ENCODE assay signal across 26 cellular contexts in genomic region chr4:40809058-40809457, GRCh38. TPM values are rescaled to one million over a fixed set of nuclear protein-coding genes. Genes with fewer than 3 reads are reported as not detected.
"Had no signal": no experiment of that assay in that cellular context is flagged by ENCODE, and none has a peak within 500 bp of the region (broad histone marks: within the 10 kb centered on the region; RNA-seq: fewer than 3 reads in every experiment).

No MANE protein-coding gene starts in this region.

- H3K4me3 Mint-ChIP-seq: activated B cell treated with CpG ODN at 0.5 μM for 24 hours; activated CD4-positive, alpha-beta T cell treated with anti-CD3 and anti-CD28 coated beads, Interleukin-2, amount 10 ng/mL, durations not matched to agents 24 days and 14 days; activated CD8-positive, alpha-beta memory T cell treated with anti-CD3 and anti-CD28 coated beads, Interleukin-2, amount 10 ng/mL, durations not matched to agents 7 days and 5 days; activated naive CD4-positive, alpha-beta T cell treated with anti-CD3 and anti-CD28 coated beads, Interleukin-2, amount 50 U/mL, for 24 hours; activated T-cell treated with anti-CD3 and anti-CD28 coated beads, Interleukin-2, amount 50 U/mL, for 24 hours; activated T-helper 1 cell treated with anti-CD3 and anti-CD28 coated beads, Interleukin-12 subunit alpha, Interleukin-12 subunit beta, Interleukin-2, Interleukin-4 antibody, amounts not matched to agents 30 ng/mL and 10 ng/mL and 1 ng/mL, durations not matched to agents 14 hours and 24 hours and 36 hours; central memory CD8-positive, alpha-beta T cell; T-helper 1 cell treated with Interleukin-12 subunit alpha and Interleukin-12 subunit beta and Interleukin-4 antibody, amounts not matched to agents 30 μg/mL and 1 μg/mL, for 36 hours had no signal

- H3K9me3 ChIP-seq: ascending aorta, body of pancreas had no signal

- H3K27me3 ChIP-seq: ascending aorta, body of pancreas had no signal

- H3K4me3 ChIP-seq: ascending aorta, body of pancreas had no signal

- H3K9me3 Mint-ChIP-seq: activated B cell treated with CpG ODN at 0.5 μM for 24 hours; activated CD4-positive, alpha-beta T cell treated with anti-CD3 and anti-CD28 coated beads, Interleukin-2, amount 10 ng/mL, durations not matched to agents 24 days and 14 days; activated naive CD4-positive, alpha-beta T cell treated with anti-CD3 and anti-CD28 coated beads, Interleukin-2, amount 50 U/mL, for 24 hours; activated T-cell treated with anti-CD3 and anti-CD28 coated beads, Interleukin-2, amount 50 U/mL, for 24 hours; activated T-helper 1 cell treated with anti-CD3 and anti-CD28 coated beads, Interleukin-12 subunit alpha, Interleukin-12 subunit beta, Interleukin-2, Interleukin-4 antibody, amounts not matched to agents 30 ng/mL and 10 ng/mL and 1 ng/mL, durations not matched to agents 14 hours and 24 hours and 36 hours; central memory CD8-positive, alpha-beta T cell; T-helper 1 cell treated with Interleukin-12 subunit alpha and Interleukin-12 subunit beta and Interleukin-4 antibody, amounts not matched to agents 30 μg/mL and 1 μg/mL, for 36 hours had no signal

- H3K36me3 Mint-ChIP-seq: activated CD8-positive, alpha-beta memory T cell treated with anti-CD3 and anti-CD28 coated beads, Interleukin-2, amount 10 ng/mL, durations not matched to agents 7 days and 5 days; activated naive CD4-positive, alpha-beta T cell treated with anti-CD3 and anti-CD28 coated beads, Interleukin-2, amount 50 U/mL, for 24 hours had no signal

- H3K27me3 Mint-ChIP-seq: activated B cell treated with CpG ODN at 0.5 μM for 24 hours had no signal

- H3K27ac ChIP-seq: ascending aorta, body of pancreas had no signal

- DNase-seq: activated B cell treated with CpG ODN at 0.5 μM for 24 hours; activated CD4-positive, alpha-beta T cell treated with anti-CD3 and anti-CD28 coated beads for 1 hour; activated CD4-positive, alpha-beta T cell treated with anti-CD3 and anti-CD28 coated beads, Interleukin-2, amount 10 ng/mL, durations not matched to agents 24 days and 14 days; activated CD4-positive, alpha-beta T cell treated with anti-CD3 and anti-CD28 coated beads, Interleukin-2, amount 50 U/mL, for 48 hours; activated CD8-positive, alpha-beta memory T cell treated with anti-CD3 and anti-CD28 coated beads, Interleukin-2, amount 10 ng/mL, durations not matched to agents 7 days and 5 days; activated effector memory CD4-positive, alpha-beta T cell treated with Interleukin-2 at 50 U/mL for 16 hours; activated naive CD4-positive, alpha-beta T cell; activated T-cell treated with anti-CD3 and anti-CD28 coated beads, Interleukin-2, amount 50 U/mL, for 24 hours; amniotic stem cell; body of pancreas; KG1; NCI-H1048; NCI-H1694; NCI-H2029 treated with DMSO at 0.1 percent for 48 hours; NCI-H345; NCI-H510A treated with DMSO at 0.1 percent for 48 hours; NCI-H69; PC-3; SHP77 treated with DMSO at 0.1 percent for 48 hours had no signal

- H3K27ac Mint-ChIP-seq: activated B cell treated with CpG ODN at 0.5 μM for 24 hours; activated CD4-positive, alpha-beta T cell treated with anti-CD3 and anti-CD28 coated beads, Interleukin-2, amount 10 ng/mL, durations not matched to agents 24 days and 14 days; activated CD8-positive, alpha-beta memory T cell treated with anti-CD3 and anti-CD28 coated beads, Interleukin-2, amount 10 ng/mL, durations not matched to agents 7 days and 5 days; activated naive CD4-positive, alpha-beta T cell treated with anti-CD3 and anti-CD28 coated beads, Interleukin-2, amount 50 U/mL, for 24 hours; activated T-cell treated with anti-CD3 and anti-CD28 coated beads, Interleukin-2, amount 50 U/mL, for 24 hours; activated T-helper 1 cell treated with anti-CD3 and anti-CD28 coated beads, Interleukin-12 subunit alpha, Interleukin-12 subunit beta, Interleukin-2, Interleukin-4 antibody, amounts not matched to agents 30 ng/mL and 10 ng/mL and 1 ng/mL, durations not matched to agents 14 hours and 24 hours and 36 hours; T-helper 1 cell treated with Interleukin-12 subunit alpha and Interleukin-12 subunit beta and Interleukin-4 antibody, amounts not matched to agents 30 μg/mL and 1 μg/mL, for 36 hours had no signal

- ATAC-seq: activated CD8-positive, alpha-beta memory T cell treated with anti-CD3 and anti-CD28 coated beads, Interleukin-2, amount 10 ng/mL, durations not matched to agents 7 days and 5 days; body of pancreas; PC-3 had no signal

- H3K4me1 Mint-ChIP-seq: activated B cell treated with CpG ODN at 0.5 μM for 24 hours; activated CD4-positive, alpha-beta T cell treated with anti-CD3 and anti-CD28 coated beads, Interleukin-2, amount 10 ng/mL, durations not matched to agents 24 days and 14 days; activated CD8-positive, alpha-beta memory T cell treated with anti-CD3 and anti-CD28 coated beads, Interleukin-2, amount 10 ng/mL, durations not matched to agents 7 days and 5 days; activated naive CD4-positive, alpha-beta T cell treated with anti-CD3 and anti-CD28 coated beads, Interleukin-2, amount 50 U/mL, for 24 hours; central memory CD8-positive, alpha-beta T cell had no signal

- H3K4me1 ChIP-seq: body of pancreas had no signal

RNA-seq across cellular contexts. Expression of gene NSUN7, which starts 59.3 kb away (rescaled TPM):
- total RNA-seq: LHCN-M2, SK-MEL-5 had no signal
